Comparison of ENCODE assay signal across 25 cellular contexts in genomic region chrX:68534696-68535095, GRCh38. TPM values are rescaled to one million over a fixed set of nuclear protein-coding genes. Genes with fewer than 3 reads are reported as not detected.
DNase-seq lines count a peak whose midpoint lies in the region; ATAC-seq and TF ChIP-seq lines count a peak whose summit lies in the region.
"Had no signal": no experiment of that assay in that cellular context is flagged by ENCODE, and none has a peak within 500 bp of the region (broad histone marks: within the 10 kb centered on the region; RNA-seq: fewer than 3 reads in every experiment).

No MANE protein-coding gene starts in this region.

- intact Hi-C loops in lower leg skin (cut with DNase I; ENCODE audit: low total_unique reads): no loop called here

- no peak for TF ChIP-seq CTCF in fibroblast of mammary gland (conservative IDR thresholded peaks at IDR 0.05; ENCODE audit: control insufficient read depth, insufficient read depth, low read depth, low read length)
- TF ChIP-seq CTCF in lower leg skin (IDR thresholded peaks at IDR 0.05): no peak

- DNase-seq in GM23248 (peak; percentile 54), SK-MEL-5 (ENCODE audit: low read depth, low spot score) (peak; percentile 90), fibroblast of mammary gland (ENCODE audit: low read depth) (peak; percentile 33), anterior cingulate cortex (lab: John Stamatoyannopoulos, UW) (no peak), NCI-H1417 treated with DMSO at 0.1 percent for 48 hours (lab: John Stamatoyannopoulos, UW) (no peak), lower leg skin (ENCODE audit: low spot score in 2 of 2) (no peak)
- DNase-seq: ACHN; AML-193; C1 segment of cervical spinal cord; Calu3; CD8-positive, alpha-beta T cell; DMS153; HFFc6; KBM-7; NCI-H1105; NCI-H1694; NCI-H2081; NCI-H2171; NCI-H345; NCI-H524; NCI-H774; NK-92 treated with Interleukin-12 subunit alpha and Interleukin-12 subunit beta, amount 100 ng/mL, for 24 hours had no signal

- no peaks in the 10 kb centered on the region for H3K9me3 ChIP-seq in GM23248 (ENCODE audit: low read depth)

- H3K9ac ChIP-seq in GM23248: no peak overlapping the region

- H2AFZ ChIP-seq in GM23248: no peak overlapping the region

- H3K27me3 ChIP-seq in GM23248 (replicated peaks; ENCODE audit: insufficient read depth): no peaks in the 10 kb centered on the region

- no peaks in the 10 kb centered on the region for H4K20me1 ChIP-seq in GM23248 (ENCODE audit: insufficient read depth)

- no peak for TF ChIP-seq POLR2A in lower leg skin (IDR thresholded peaks at IDR 0.05)

- H3K4me1 ChIP-seq in GM23248 (ENCODE audit: insufficient read depth): no peaks in the 10 kb centered on the region

- H3K9me2 ChIP-seq in GM23248 (ENCODE audit: insufficient read depth): no peaks in the 10 kb centered on the region

- no peak overlapping the region for H3K27ac ChIP-seq in GM23248
- H3K27ac ChIP-seq: HL-60 had no signal

- H3K4me2 ChIP-seq in GM23248 (ENCODE audit: unreplicated experiment): no peak overlapping the region

- H3K4me3 ChIP-seq in GM23248 (no peak overlapping the region), fibroblast of mammary gland (ENCODE audit: control insufficient read depth, low read depth, low read length) (no peak overlapping the region), lower leg skin (ENCODE audit: low read depth, poor library complexity, severe bottlenecking) (no peak overlapping the region)

- ATAC-seq in HG02610 (IDR thresholded peaks at IDR 0.05; ENCODE audit: unreplicated experiment): no peak
- ATAC-seq: CD8-positive, alpha-beta T cell; HepG2 had no signal

- WGBS in GM23248 (ENCODE audit: low coverage in 1 of 2, low lambda C conversion rate in 2 of 2, missing lambda C conversion rate in 2 of 2), 2 experiments: 56 to 59% methylated on average over 4 of the region's 4 CpGs
- WGBS in lower leg skin, 2 donors: 81 to 89% methylated on average over 4 of the region's 4 CpGs

- no peaks in the 10 kb centered on the region; the same call in 1 of the 2 replicates for H3K36me3 ChIP-seq in GM23248 (ENCODE audit: low read depth)

- in situ Hi-C loops in GM23248 (cut with MboI) (loop anchor here (25.0 kb wide), 1 partner anchor 178 kb away; no protein-coding TSS in a partner anchor), SK-MEL-5 (cut with HindIII; ENCODE audit: low pct_unique_long_range_greater_than_20kb, low sequenced_read_pairs) (no loop called here)

- H3F3A ChIP-seq in GM23248 (ENCODE audit: insufficient read depth): peaks cover 8% of the 10 kb centered on the region; the same call in 1 of the 2 replicates

- H3K79me2 ChIP-seq in GM23248 (ENCODE audit: insufficient read depth): no peaks in the 10 kb centered on the region

RNA-seq across cellular contexts. Expression of gene YIPF6, which starts 35.8 kb away (rescaled TPM):
- total RNA-seq in GM23248 (2014; rRNA removed; shearing (Covaris generic)): 21.1 and 32.1 TPM in 2 replicates
- polyA plus RNA-seq in GM23248 (2016; fragmentation: Nextera tagmentation; extraction: Ambion mirVana): 42.5 and 46.6 TPM in 2 replicates
- 55.5 and 70.0 TPM in 2 replicates for total RNA-seq in SK-MEL-5 (2014; rRNA removed; shearing (Covaris generic))
- polyA plus RNA-seq in SK-MEL-5 (2015; cell fraction: cytosol; rRNA removed): 31.1 and 31.9 TPM in 2 replicates
- polyA plus RNA-seq in SK-MEL-5 (2015; cell fraction: nucleus; rRNA removed): 13.6 and 19.6 TPM in 2 replicates
- total RNA-seq in lower leg skin: 10 to 100 TPM; 12.6 to 33.2 (median 24.9) TPM

Comparison
In these comparisons a context has a peak if more than half of its experiments do, and no peak if none do; other contexts are left out.
1. DNase-seq: peak in GM23248 (single experiment), SK-MEL-5 (single experiment) and fibroblast of mammary gland (single experiment); none in anterior cingulate cortex (0 of 58), NCI-H1417 treated with DMSO at 0.1 percent for 48 hours (single experiment) and lower leg skin (0 of 2).